ENCODE assay signal across 31 cellular contexts in genomic region chr1:173920868-173921267, GRCh38. TPM values are rescaled to one million over a fixed set of nuclear protein-coding genes. Genes with fewer than 3 reads are reported as not detected.
"Had no signal": no experiment of that assay in that cellular context is flagged by ENCODE, and none has a peak within 500 bp of the region (broad histone marks: within the 10 kb centered on the region; RNA-seq: fewer than 3 reads in every experiment).

No MANE protein-coding gene starts in this region.

- H3K4me3 Mint-ChIP-seq: activated CD8-positive, alpha-beta T cell treated with anti-CD3 and anti-CD28 coated beads, Interleukin-2, amount 10 ng/mL, durations not matched to agents 7 days and 5 days; activated naive CD4-positive, alpha-beta T cell treated with anti-CD3 and anti-CD28 coated beads for 36 hours; activated naive CD8-positive, alpha-beta T cell; activated T-cell treated with anti-CD3 and anti-CD28 coated beads, Interleukin-2, amount 50 U/mL, for 24 hours; activated T-helper 17 cell treated with anti-CD3 and anti-CD28 coated beads, Interleukin-2, amount 50 U/mL, for 72 hours; brain; central memory CD8-positive, alpha-beta T cell; T-helper 1 cell treated with Interleukin-12 subunit alpha and Interleukin-12 subunit beta and Interleukin-4 antibody, amounts not matched to agents 30 μg/mL and 1 μg/mL, for 36 hours; WTC11 had no signal

- DNase-seq: activated CD4-positive, alpha-beta T cell treated with anti-CD3 and anti-CD28 coated beads for 48 hours; activated CD4-positive, alpha-beta T cell treated with anti-CD3 and anti-CD28 coated beads, Interleukin-2, amount 50 U/mL, for 4 hours; activated CD4-positive, CD25-positive, alpha-beta regulatory T cell treated with anti-CD3 and anti-CD28 coated beads, Interleukin-2, amount 50 U/mL, for 72 hours; activated CD8-positive, alpha-beta T cell treated with anti-CD3 and anti-CD28 coated beads, Interleukin-2, amount 10 ng/mL, durations not matched to agents 7 days and 5 days; activated gamma-delta T cell; activated naive CD4-positive, alpha-beta T cell treated with anti-CD3 and anti-CD28 coated beads for 36 hours; activated T-cell treated with anti-CD3 and anti-CD28 coated beads, Interleukin-2, amount 50 U/mL, for 24 hours; amygdala; cortex of kidney; Kasumi-1; NCI-H1048; NCI-H1417; NCI-H1930; NCI-H2171; NCI-H2227 treated with DMSO at 0.1 percent for 48 hours; NCI-H446 treated with DMSO at 0.1 percent for 48 hours; NCI-H524 treated with DMSO at 0.1 percent for 48 hours; NCI-H774; NK-92 treated with Interleukin-12 subunit alpha and Interleukin-12 subunit beta, amount 100 ng/mL, for 24 hours; Peyer's patch; Right ventricle myocardium superior; T-helper 9 cell had no signal

- H3K9me3 Mint-ChIP-seq: activated naive CD4-positive, alpha-beta T cell treated with anti-CD3 and anti-CD28 coated beads for 36 hours; activated T-cell treated with anti-CD3 and anti-CD28 coated beads, Interleukin-2, amount 50 U/mL, for 24 hours; activated T-helper 17 cell treated with anti-CD3 and anti-CD28 coated beads, Interleukin-2, amount 50 U/mL, for 72 hours; brain; central memory CD8-positive, alpha-beta T cell; T-helper 1 cell treated with Interleukin-12 subunit alpha and Interleukin-12 subunit beta and Interleukin-4 antibody, amounts not matched to agents 30 μg/mL and 1 μg/mL, for 36 hours; WTC11 had no signal

- H3K27ac Mint-ChIP-seq: activated CD8-positive, alpha-beta T cell treated with anti-CD3 and anti-CD28 coated beads, Interleukin-2, amount 10 ng/mL, durations not matched to agents 7 days and 5 days; activated naive CD4-positive, alpha-beta T cell treated with anti-CD3 and anti-CD28 coated beads for 36 hours; activated naive CD8-positive, alpha-beta T cell; activated T-cell treated with anti-CD3 and anti-CD28 coated beads, Interleukin-2, amount 50 U/mL, for 24 hours; activated T-helper 17 cell treated with anti-CD3 and anti-CD28 coated beads, Interleukin-2, amount 50 U/mL, for 72 hours; brain; T-helper 1 cell treated with Interleukin-12 subunit alpha and Interleukin-12 subunit beta and Interleukin-4 antibody, amounts not matched to agents 30 μg/mL and 1 μg/mL, for 36 hours; WTC11 had no signal

- FAIRE-seq: astrocyte had no signal

- H3K27me3 ChIP-seq: Peyer's patch, SJSA1 had no signal

- H3K27ac ChIP-seq: Peyer's patch, RWPE1, SJSA1 had no signal

- H3K4me3 ChIP-seq: Peyer's patch, SJSA1 had no signal

- H3K36me3 ChIP-seq: Peyer's patch, SJSA1 had no signal

- H3K27me3 Mint-ChIP-seq: activated naive CD8-positive, alpha-beta T cell; activated T-cell treated with anti-CD3 and anti-CD28 coated beads, Interleukin-2, amount 50 U/mL, for 24 hours; activated T-helper 17 cell treated with anti-CD3 and anti-CD28 coated beads, Interleukin-2, amount 50 U/mL, for 72 hours; brain; central memory CD8-positive, alpha-beta T cell had no signal

- ATAC-seq: activated CD8-positive, alpha-beta T cell treated with anti-CD3 and anti-CD28 coated beads, Interleukin-2, amount 10 ng/mL, durations not matched to agents 7 days and 5 days; activated T-helper 17 cell treated with anti-CD3 and anti-CD28 coated beads, Interleukin-2, amount 50 U/mL, for 72 hours; WTC11 had no signal

- H3K4me1 ChIP-seq: Peyer's patch, SJSA1 had no signal

- H3K36me3 Mint-ChIP-seq: activated naive CD8-positive, alpha-beta T cell; brain; WTC11 had no signal

- H3K4me1 Mint-ChIP-seq: activated T-helper 17 cell treated with anti-CD3 and anti-CD28 coated beads, Interleukin-2, amount 50 U/mL, for 72 hours; brain; WTC11 had no signal

- H3K9me3 ChIP-seq: Peyer's patch, SJSA1 had no signal

RNA-seq across cellular contexts. Expression of gene SERPINC1, which starts 3.7 kb away (rescaled TPM):
- total RNA-seq: activated CD8-positive, alpha-beta T cell treated with anti-CD3 and anti-CD28 coated beads, Interleukin-2, amount 10 ng/mL, durations not matched to agents 7 days and 5 days; activated naive CD4-positive, alpha-beta T cell treated with anti-CD3 and anti-CD28 coated beads for 36 hours; astrocyte; Peyer's patch had no signal
